Comparison of ENCODE assay signal across 14 cellular contexts in the genomic region with DNA sequence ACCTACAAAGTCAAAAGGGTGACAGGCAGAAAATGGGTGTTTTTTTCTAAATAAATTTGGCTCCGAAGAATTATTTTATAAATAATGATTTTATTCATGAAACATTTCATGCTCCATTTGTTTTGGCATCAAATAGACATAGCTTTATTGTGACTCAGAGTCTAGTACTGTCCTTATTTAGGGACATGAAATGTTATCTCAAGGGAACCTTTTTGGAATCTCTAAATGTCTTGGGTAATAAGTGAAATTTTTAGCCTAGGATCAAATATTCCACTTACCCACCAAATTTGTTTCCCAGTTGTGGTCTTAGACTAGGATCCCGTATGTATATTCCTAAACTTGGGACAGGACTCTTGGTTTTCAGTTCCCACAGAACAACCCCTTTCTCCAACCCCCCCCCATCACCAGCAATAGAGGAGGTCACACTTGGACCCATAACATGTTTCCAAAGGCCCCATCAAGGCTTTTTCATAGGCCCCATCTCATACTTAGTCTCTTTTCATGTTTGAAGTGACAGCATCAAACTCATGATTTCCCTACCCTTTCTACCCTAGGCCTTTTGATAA.
DNase-seq lines count a peak whose midpoint lies in the region; ATAC-seq, FAIRE-seq and TF ChIP-seq lines count a peak whose summit lies in the region.
"Had no signal": no experiment of that assay in that cellular context is flagged by ENCODE, and none has a peak within 500 bp of the region (broad histone marks: within the 10 kb centered on the region; RNA-seq: fewer than 3 reads in every experiment).

No MANE protein-coding gene starts in this region.

- no peak for TF ChIP-seq CTCF in ascending aorta (IDR thresholded peaks at IDR 0.05)
- no peak for TF ChIP-seq CTCF in heart right ventricle (IDR thresholded peaks at IDR 0.05)
- TF ChIP-seq CTCF in gastrocnemius medialis (IDR thresholded peaks at IDR 0.05 in 4 of 5, conservative IDR thresholded peaks at IDR 0.05 in 1 of 5) = no peak

- H3K9me3 ChIP-seq in ascending aorta (no peaks in the 10 kb centered on the region), heart right ventricle (no peaks in the 10 kb centered on the region), gastrocnemius medialis (no peaks in the 10 kb centered on the region)
- H3K9me3 ChIP-seq: BLaER1 treated with 17β-estradiol and CSF1 and Interleukin-3, amounts not matched to agents 10 nM and 100 nM had no signal

- DNase-seq in ELR (ENCODE audit: low read depth) = peak; percentile 30
- no peak for DNase-seq in ascending aorta (ENCODE audit: low spot score in 2 of 2)
- no peak for DNase-seq in heart right ventricle
- no peak for DNase-seq in gastrocnemius medialis
- DNase-seq in stimulated activated naive CD8-positive, alpha-beta T cell treated with anti-CD3 and anti-CD28 coated beads, Interleukin-15, Interleukin-2, amounts not matched to agents 100 U/mL and 50 U/mL, for 24 hours = no peak
- no peak for DNase-seq in HTR-8/SVneo (ENCODE audit: insufficient read length, low spot score)
- no peak for DNase-seq in cerebellar cortex (ENCODE audit: low spot score)
- no peak for DNase-seq in medulla oblongata (ENCODE audit: extremely low spot score)
- DNase-seq: NCI-H2081; NK-92 treated with Interleukin-12 subunit alpha and Interleukin-12 subunit beta, amount 100 ng/mL, for 24 hours; stimulated activated CD4-positive, alpha-beta T cell treated with anti-CD3 and anti-CD28 coated beads, Interleukin-4, amount 100 ng/mL, for 4 hours had no signal

- H3K27ac ChIP-seq in ascending aorta (peak overlapping the region; percentile 86 to 87), heart right ventricle (peak overlapping the region in 7 of 10 donors; percentile 0 to 68 (median 32)), gastrocnemius medialis (peak overlapping the region; percentile 45 to 66 (median 50))
- H3K27ac ChIP-seq: BLaER1 treated with 17β-estradiol and CSF1 and Interleukin-3, amounts not matched to agents 10 nM and 100 nM had no signal

- H3K4me1 ChIP-seq in ascending aorta = peaks cover 0 to 47% of the 10 kb centered on the region in 2 donors
- peaks cover 0 to 25% (median 12%) of the 10 kb centered on the region in 9 donors for H3K4me1 ChIP-seq in heart right ventricle
- no peaks in the 10 kb centered on the region for H3K4me1 ChIP-seq in gastrocnemius medialis
- H3K4me1 ChIP-seq: BLaER1 treated with 17β-estradiol and CSF1 and Interleukin-3, amounts not matched to agents 10 nM and 100 nM had no signal

- FAIRE-seq in HTR-8/SVneo (lab: Jason Lieb, UNC) = no peak

- no peak overlapping the region for H3K4me3 ChIP-seq in ascending aorta
- no peak overlapping the region for H3K4me3 ChIP-seq in heart right ventricle
- H3K4me3 ChIP-seq in gastrocnemius medialis = no peak overlapping the region
- H3K4me3 ChIP-seq: BLaER1 treated with 17β-estradiol and CSF1 and Interleukin-3, amounts not matched to agents 10 nM and 100 nM; GM23338 had no signal

- intact Hi-C loops in ascending aorta (cut with DNase I) = loop anchor here (1.0 kb wide), 1 partner anchor 33 kb away; no protein-coding TSS in a partner anchor
- intact Hi-C loops in heart right ventricle (cut with DNase I) = no loop called here
- intact Hi-C loops in gastrocnemius medialis (cut with DNase I; ENCODE audit: low total_unique reads) = loop anchor here (5.0 kb wide), 1 partner anchor 35 kb away; no protein-coding TSS in a partner anchor

- WGBS in heart right ventricle, 2 donors = 71 to 74% methylated on average over 2 of the region's 2 CpGs

- no peaks in the 10 kb centered on the region for H3K27me3 ChIP-seq in ascending aorta
- no peaks in the 10 kb centered on the region for H3K27me3 ChIP-seq in heart right ventricle
- no peaks in the 10 kb centered on the region for H3K27me3 ChIP-seq in gastrocnemius medialis
- H3K27me3 ChIP-seq: BLaER1 treated with 17β-estradiol and CSF1 and Interleukin-3, amounts not matched to agents 10 nM and 100 nM had no signal

- H3K36me3 ChIP-seq in ascending aorta (no peaks in the 10 kb centered on the region), heart right ventricle (no peaks in the 10 kb centered on the region), gastrocnemius medialis (no peaks in the 10 kb centered on the region)
- H3K36me3 ChIP-seq: BLaER1 treated with 17β-estradiol and CSF1 and Interleukin-3, amounts not matched to agents 10 nM and 100 nM had no signal

- TF ChIP-seq POLR2A in gastrocnemius medialis (IDR thresholded peaks at IDR 0.05) = no peak

- ATAC-seq in heart right ventricle (peak in 7 of 8 donors; percentile 58 to 84 (median 80)), gastrocnemius medialis (peak; percentile 33 to 72)
- no peak for ATAC-seq in stimulated activated naive CD8-positive, alpha-beta T cell treated with anti-CD3 and anti-CD28 coated beads, Interleukin-15, Interleukin-2, amounts not matched to agents 100 U/mL and 50 U/mL, for 24 hours
- ATAC-seq: GM23338; stimulated activated memory B cell treated with anti-CD40 and anti-IgM and Interleukin-4, amounts not matched to agents 10 μg/mL and 1 μg/mL and 100 μg/mL, for 72 hours had no signal

- in situ Hi-C loops in gastrocnemius medialis (cut with MboI; ENCODE audit: low sequenced_read_pairs in 4 of 4) = no loop called here

Comparison
In these comparisons a context has a peak if more than half of its experiments do, and no peak if none do; other contexts are left out.
1. H3K27ac ChIP-seq: peak in every context shown above with its lines; median percentile 86 in ascending aorta; 50 in gastrocnemius medialis; 32 in heart right ventricle.
2. intact Hi-C loops: an anchor here in ascending aorta (1.0 kb wide) and gastrocnemius medialis (5.0 kb wide); none called in heart right ventricle.